In the genomic region with DNA sequence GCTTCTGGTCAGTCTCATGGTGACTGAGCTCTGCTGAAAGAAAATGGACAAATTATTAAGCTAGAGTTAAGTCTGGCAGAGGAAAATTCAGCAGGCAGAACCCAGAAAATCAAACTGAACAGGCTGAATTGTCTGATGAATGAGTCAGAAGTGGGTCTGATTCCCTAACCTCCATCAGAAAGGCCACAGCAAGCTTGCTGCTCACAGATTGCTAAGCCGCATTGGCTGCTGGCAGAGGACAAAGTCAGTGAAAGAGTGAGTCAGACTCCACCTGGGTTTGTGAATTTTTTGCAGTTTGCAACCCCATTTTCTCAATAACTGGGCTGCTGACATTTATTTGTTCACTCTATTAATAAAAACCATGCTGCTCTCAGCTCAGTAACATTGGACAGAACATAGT, we compare ENCODE assay signal across 14 cellular contexts.
A peak's percentile ranks its signal among the peaks of the same experiment; 100 is the strongest.
DNase-seq lines count a peak whose midpoint lies in the region; ATAC-seq lines count a peak whose summit lies in the region.
"Had no signal": no experiment of that assay in that cellular context is flagged by ENCODE, and none has a peak within 500 bp of the region (broad histone marks: within the 10 kb centered on the region; RNA-seq: fewer than 3 reads in every experiment).

No MANE protein-coding gene starts in this region.

- ATAC-seq in GM18870 (IDR thresholded peaks at IDR 0.05; ENCODE audit: unreplicated experiment): no peak
- ATAC-seq: natural killer cell treated with Interleukin-12 subunit alpha and Interleukin-12 subunit beta and Interleukin-15 and Interleukin-18, amount 100 ng/mL, for 72 hours; stimulated activated effector memory CD8-positive, alpha-beta T cell treated with anti-CD3 and anti-CD28 coated beads, Interleukin-12 subunit alpha, Interleukin-12 subunit beta, amount 100 ng/mL, for 72 hours had no signal

- DNase-seq in COLO829 (ENCODE audit: low spot score) (peak; percentile 25), M059J (ENCODE audit: low read depth) (peak; percentile 94), dedifferentiated amniotic fluid mesenchymal stem cell (ENCODE audit: extremely low spot score) (peak; percentile 28), myocyte (ENCODE audit: low read depth) (peak; percentile 59), NCI-H446 (lab: John Stamatoyannopoulos, UW) (no peak), NOMO-1 (lab: John Stamatoyannopoulos, UW; ENCODE audit: unreplicated experiment in 2 of 2) (no peak)
- DNase-seq in activated CD4-positive, alpha-beta T cell treated with anti-CD3 and anti-CD28 coated beads for 1 hour: no peak
- DNase-seq: CD4-positive, alpha-beta memory T cell; effector memory CD4-positive, alpha-beta T cell; Kasumi-1; NCI-H2107 had no signal

Comparison
In these comparisons a context has a peak if more than half of its experiments do, and no peak if none do; other contexts are left out.
1. DNase-seq: peak in COLO829 (single experiment), M059J (single experiment), dedifferentiated amniotic fluid mesenchymal stem cell (single experiment) and myocyte (single experiment); none in NCI-H446 (0 of 2), NOMO-1 (0 of 2) and activated CD4-positive, alpha-beta T cell treated with anti-CD3 and anti-CD28 coated beads for 1 hour (single experiment).